In the genomic region with DNA sequence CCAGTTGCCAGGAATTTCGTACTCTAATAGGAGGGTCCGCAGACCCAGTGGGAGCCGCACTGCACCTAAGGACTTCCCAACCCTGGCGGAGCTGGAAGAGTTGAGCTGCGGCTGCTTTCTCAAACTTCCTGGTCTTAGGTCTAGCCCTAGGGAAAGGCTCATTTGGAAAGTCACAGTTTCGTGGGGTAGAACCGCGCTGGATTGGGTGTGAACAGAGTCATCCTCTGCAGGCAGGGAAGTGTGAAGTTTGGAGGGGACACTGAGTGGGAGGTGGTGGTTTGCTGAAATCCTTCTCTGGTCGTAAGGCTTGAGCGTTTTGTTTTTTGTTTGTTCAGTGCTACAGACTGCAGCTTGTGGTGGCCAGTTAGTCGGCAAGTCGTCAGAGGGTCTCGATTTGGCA, we compare ENCODE assay signal across 19 cellular contexts.
"Had no signal": no experiment of that assay in that cellular context is flagged by ENCODE, and none has a peak within 500 bp of the region (broad histone marks: within the 10 kb centered on the region; RNA-seq: fewer than 3 reads in every experiment).

No MANE protein-coding gene starts in this region.

- H3K36me3 ChIP-seq: breast epithelium had no signal

- H3K4me3 Mint-ChIP-seq: activated naive CD4-positive, alpha-beta T cell treated with anti-CD3 and anti-CD28 coated beads for 36 hours; activated naive CD8-positive, alpha-beta T cell treated with anti-CD3 and anti-CD28 coated beads, Interleukin-2, amount 50 U/mL, for 24 hours; activated T-helper 17 cell treated with anti-CD3 and anti-CD28 coated beads, Interleukin-2, amount 50 U/mL, for 72 hours; dendritic cell treated with granulocyte-macrophage colony-stimulating factor and Interleukin-4, amounts not matched to agents 40 ng/mL and 50 ng/mL, for 4 days; naive thymus-derived CD8-positive, alpha-beta T cell had no signal

- H3K27me3 Mint-ChIP-seq: activated naive CD8-positive, alpha-beta T cell treated with anti-CD3 and anti-CD28 coated beads, Interleukin-2, amount 50 U/mL, for 24 hours; activated T-helper 17 cell treated with anti-CD3 and anti-CD28 coated beads, Interleukin-2, amount 50 U/mL, for 72 hours; dendritic cell treated with granulocyte-macrophage colony-stimulating factor and Interleukin-4, amounts not matched to agents 40 ng/mL and 50 ng/mL, for 4 days; naive thymus-derived CD8-positive, alpha-beta T cell had no signal

- H3K27me3 ChIP-seq: ascending aorta, breast epithelium, spleen, tibial artery had no signal

- DNase-seq: activated CD4-positive, alpha-beta T cell treated with anti-CD3 and anti-CD28 coated beads, Interleukin-2, amount 50 U/mL, for 1 hour; activated CD8-positive, alpha-beta memory T cell treated with anti-CD3 and anti-CD28 coated beads for 24 hours; activated naive CD4-positive, alpha-beta T cell treated with anti-CD3 and anti-CD28 coated beads for 36 hours; activated naive CD8-positive, alpha-beta T cell treated with anti-CD3 and anti-CD28 coated beads, Interleukin-2, amount 50 U/mL, for 24 hours; cerebellar nuclear complex; erythroblast; left colon; naive thymus-derived CD8-positive, alpha-beta T cell; psoas muscle; spleen had no signal

- ATAC-seq: activated CD4-positive, CD25-positive, alpha-beta regulatory T cell treated with anti-CD3 and anti-CD28 coated beads, Interleukin-2, amount 50 U/mL, for 24 hours; activated naive CD8-positive, alpha-beta T cell treated with anti-CD3 and anti-CD28 coated beads, Interleukin-2, amount 50 U/mL, for 24 hours; activated T-helper 17 cell treated with anti-CD3 and anti-CD28 coated beads, Interleukin-2, amount 50 U/mL, for 72 hours; naive thymus-derived CD8-positive, alpha-beta T cell; psoas muscle; sciatic nerve had no signal

- H3K27ac Mint-ChIP-seq: activated naive CD4-positive, alpha-beta T cell treated with anti-CD3 and anti-CD28 coated beads for 36 hours; activated naive CD8-positive, alpha-beta T cell treated with anti-CD3 and anti-CD28 coated beads, Interleukin-2, amount 50 U/mL, for 24 hours; activated T-helper 17 cell treated with anti-CD3 and anti-CD28 coated beads, Interleukin-2, amount 50 U/mL, for 72 hours; dendritic cell treated with granulocyte-macrophage colony-stimulating factor and Interleukin-4, amounts not matched to agents 40 ng/mL and 50 ng/mL, for 4 days; naive thymus-derived CD8-positive, alpha-beta T cell had no signal

- H3K9me3 Mint-ChIP-seq: activated naive CD4-positive, alpha-beta T cell treated with anti-CD3 and anti-CD28 coated beads for 36 hours; activated naive CD8-positive, alpha-beta T cell treated with anti-CD3 and anti-CD28 coated beads, Interleukin-2, amount 50 U/mL, for 24 hours; activated T-helper 17 cell treated with anti-CD3 and anti-CD28 coated beads, Interleukin-2, amount 50 U/mL, for 72 hours; dendritic cell treated with granulocyte-macrophage colony-stimulating factor and Interleukin-4, amounts not matched to agents 40 ng/mL and 50 ng/mL, for 4 days; naive thymus-derived CD8-positive, alpha-beta T cell had no signal

- H3K4me3 ChIP-seq: ascending aorta, breast epithelium, lung, psoas muscle, spleen, tibial artery had no signal

- FAIRE-seq: TTC549 had no signal

- H3K4me1 ChIP-seq: breast epithelium, tibial artery had no signal

- H3K9me3 ChIP-seq: ascending aorta, breast epithelium, psoas muscle, spleen, tibial artery had no signal

- H3K27ac ChIP-seq: ascending aorta, psoas muscle, tibial artery had no signal
